26 cellular contexts compared by ENCODE assay signal in the genomic region with DNA sequence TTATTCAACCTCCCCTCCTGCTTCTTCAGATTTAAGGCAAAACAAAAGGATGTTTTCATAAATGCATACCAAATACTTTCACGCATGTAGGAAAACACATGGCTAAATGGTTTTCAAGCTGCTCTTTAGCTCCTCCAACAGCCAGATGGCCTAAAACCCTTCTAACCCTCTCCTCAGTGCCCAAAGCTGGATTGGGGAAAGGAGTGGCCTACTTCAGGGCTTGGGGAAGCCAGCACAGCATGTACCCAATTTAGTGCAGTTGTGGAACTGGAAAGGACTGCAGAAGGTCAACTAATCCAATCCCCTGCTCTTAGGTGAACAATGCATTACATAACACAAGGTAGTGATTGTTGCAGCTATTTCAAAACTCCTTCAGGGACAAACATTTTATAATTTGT. TPM values are rescaled to one million over a fixed set of nuclear protein-coding genes. Genes with fewer than 3 reads are reported as not detected.
"Had no signal": no experiment of that assay in that cellular context is flagged by ENCODE, and none has a peak within 500 bp of the region (broad histone marks: within the 10 kb centered on the region; RNA-seq: fewer than 3 reads in every experiment).

No MANE protein-coding gene starts in this region.

- DNase-seq: activated CD4-positive, alpha-beta memory T cell treated with anti-CD3 and anti-CD28 coated beads, Interleukin-2, amount 10 ng/mL, durations not matched to agents 7 days and 5 days; activated CD4-positive, alpha-beta T cell treated with anti-CD3 and anti-CD28 coated beads for 1 hour; activated CD4-positive, alpha-beta T cell treated with anti-CD3 and anti-CD28 coated beads, Interleukin-2, amount 10 ng/mL, durations not matched to agents 7 days and 5 days; activated CD8-positive, alpha-beta memory T cell treated with anti-CD3 and anti-CD28 coated beads, Interleukin-2, amount 50 U/mL, for 48 hours; activated gamma-delta T cell; activated naive CD4-positive, alpha-beta T cell treated with anti-CD3 and anti-CD28 coated beads, Interleukin-2, amount 10 ng/mL, durations not matched to agents 7 days and 5 days; activated naive CD8-positive, alpha-beta T cell treated with anti-CD3 and anti-CD28 coated beads, Interleukin-2, amount 10 ng/mL, durations not matched to agents 7 days and 5 days; activated T-cell treated with anti-CD3 and anti-CD28 coated beads, Interleukin-2, amount 50 U/mL, for 24 hours; caudate nucleus; foreskin keratinocyte; mammary epithelial cell; posterior cingulate gyrus; stimulated activated CD4-positive, alpha-beta T cell treated with anti-CD3 and anti-CD28 coated beads, Interleukin-12 subunit alpha, Interleukin-12 subunit beta, amount 100 ng/mL, for 4 hours; stimulated activated CD4-positive, alpha-beta T cell treated with anti-CD3 and anti-CD28 coated beads, Interleukin-4, amount 100 ng/mL, for 1 hour; T-helper 2 cell; trophoblast cell; uterus had no signal

- H3K27me3 ChIP-seq: ascending aorta, uterus had no signal

- H3K36me3 ChIP-seq: ascending aorta, esophagus muscularis mucosa, heart left ventricle, thoracic aorta, uterus had no signal

- ATAC-seq: foreskin keratinocyte, sciatic nerve, WTC11 had no signal

- H3K4me3 ChIP-seq: ascending aorta, esophagus muscularis mucosa, heart left ventricle, skin epidermis, thoracic aorta, uterus had no signal

- H3K4me1 ChIP-seq: ascending aorta, foreskin keratinocyte, uterus had no signal

- H3K27ac ChIP-seq: ascending aorta, esophagus muscularis mucosa, foreskin keratinocyte, skin epidermis, thoracic aorta, uterus had no signal

- H3K9me3 ChIP-seq: ascending aorta, esophagus muscularis mucosa, heart left ventricle, thoracic aorta, uterus had no signal

RNA-seq across cellular contexts. Expression of a gene that starts 9.3 kb away (rescaled TPM):
- total RNA-seq: ascending aorta, foreskin keratinocyte, kidney epithelial cell, mammary epithelial cell, osteoblast had no signal

RNA-seq across cellular contexts. Expression of a gene that starts 53.0 kb away (rescaled TPM):
- total RNA-seq: foreskin keratinocyte, kidney epithelial cell, mammary epithelial cell, osteoblast had no signal
